ENCODE assay signal across 13 cellular contexts in genomic region chr18:35495821-35496368, GRCh38. TPM values are rescaled to one million over a fixed set of nuclear protein-coding genes. Genes with fewer than 3 reads are reported as not detected.
A peak's percentile ranks its signal among the peaks of the same experiment; 100 is the strongest.
DNase-seq lines count a peak whose midpoint lies in the region; ATAC-seq lines count a peak whose summit lies in the region.
"Had no signal": no experiment of that assay in that cellular context is flagged by ENCODE, and none has a peak within 500 bp of the region (broad histone marks: within the 10 kb centered on the region; RNA-seq: fewer than 3 reads in every experiment).

No MANE protein-coding gene starts in this region.

- DNase-seq in AML-193 (lab: John Stamatoyannopoulos, UW) = peak; percentile 6 to 17
- DNase-seq in astrocyte of the hippocampus (ENCODE audit: low read depth, low spot score) = peak; percentile 59
- DNase-seq in naive B cell = no peak
- no peak for DNase-seq in SKM-1 treated with dmso at 0.1 percent for 144 hours (lab: John Stamatoyannopoulos, UW; ENCODE audit: unreplicated experiment)
- DNase-seq in AG08396 (ENCODE audit: low spot score) = no peak
- DNase-seq: heart left ventricle, KG1, NCI-H226 had no signal

- H3K36me3 ChIP-seq in HUES6 (ENCODE audit: control insufficient read depth, insufficient read depth, low read length) = no peaks in the 10 kb centered on the region
- H3K36me3 ChIP-seq: heart left ventricle, SJSA1 had no signal

- no peak overlapping the region for H3K9ac ChIP-seq in HUES6 (ENCODE audit: low read length)

- peaks cover 41% of the 10 kb centered on the region for H3K4me1 ChIP-seq in HUES6 (ENCODE audit: control insufficient read depth, insufficient read depth, low read length)

- H3K27me3 Mint-ChIP-seq in naive B cell = no peaks in the 10 kb centered on the region
- H3K27me3 Mint-ChIP-seq: memory B cell had no signal

- no peak for ATAC-seq in naive B cell (ENCODE audit: low read depth in 2 of 2)
- ATAC-seq in GM19397 (IDR thresholded peaks at IDR 0.05; ENCODE audit: unreplicated experiment) = no peak
- ATAC-seq in GM21576 (IDR thresholded peaks at IDR 0.05; ENCODE audit: unreplicated experiment) = no peak
- ATAC-seq: heart left ventricle had no signal

- no peak overlapping the region for H3K27ac ChIP-seq in HUES6 (ENCODE audit: low read depth, low read length)
- H3K27ac ChIP-seq: SJSA1 had no signal

- no peaks in the 10 kb centered on the region for H3K9me3 ChIP-seq in HUES6 (ENCODE audit: control insufficient read depth, insufficient read depth, low read depth, low read length)
- H3K9me3 ChIP-seq: heart left ventricle, SJSA1 had no signal

- no peaks in the 10 kb centered on the region for H3K36me3 Mint-ChIP-seq in naive B cell

- peaks cover 33 to 46% (median 36%) of the 10 kb centered on the region in 3 donors for H3K4me1 Mint-ChIP-seq in naive B cell

- H3K27me3 ChIP-seq in HUES6 (ENCODE audit: control insufficient read depth, insufficient read depth, low read length) = no peaks in the 10 kb centered on the region
- H3K27me3 ChIP-seq: heart left ventricle, SJSA1 had no signal

- H3K27ac Mint-ChIP-seq in naive B cell = peak overlapping the region in 2 of 6 donors; percentile 57 to 59
- H3K27ac Mint-ChIP-seq: memory B cell had no signal

- peak overlapping the region in 5 of 8 donors; percentile 17 to 98 (median 93) for H3K4me3 Mint-ChIP-seq in naive B cell
- H3K4me3 Mint-ChIP-seq: memory B cell had no signal

- H3K4me3 ChIP-seq in HUES6 (ENCODE audit: low read depth, low read length) = 0 out of 2 replicates have a peak overlapping the region, but pooled peaks have one; percentile 81
- H3K4me3 ChIP-seq: SJSA1 had no signal

- no peaks in the 10 kb centered on the region for H3K9me3 Mint-ChIP-seq in naive B cell
- H3K9me3 Mint-ChIP-seq: memory B cell had no signal

RNA-seq across cellular contexts. Expression of gene INO80C, which starts 1.9 kb away (rescaled TPM):
- polyA plus RNA-seq in naive B cell (ENCODE audit: low read depth in 6 of 6) = 10 to 100 TPM; 30.6 to 49.1 (median 34.2) TPM

Comparison
In these comparisons a context has a peak if more than half of its experiments do, and no peak if none do; other contexts are left out.
1. DNase-seq: peak in AML-193 (2 of 2) and astrocyte of the hippocampus (single experiment); none in naive B cell (single experiment), SKM-1 treated with dmso at 0.1 percent for 144 hours (single experiment) and AG08396 (single experiment).